In the genomic region with DNA sequence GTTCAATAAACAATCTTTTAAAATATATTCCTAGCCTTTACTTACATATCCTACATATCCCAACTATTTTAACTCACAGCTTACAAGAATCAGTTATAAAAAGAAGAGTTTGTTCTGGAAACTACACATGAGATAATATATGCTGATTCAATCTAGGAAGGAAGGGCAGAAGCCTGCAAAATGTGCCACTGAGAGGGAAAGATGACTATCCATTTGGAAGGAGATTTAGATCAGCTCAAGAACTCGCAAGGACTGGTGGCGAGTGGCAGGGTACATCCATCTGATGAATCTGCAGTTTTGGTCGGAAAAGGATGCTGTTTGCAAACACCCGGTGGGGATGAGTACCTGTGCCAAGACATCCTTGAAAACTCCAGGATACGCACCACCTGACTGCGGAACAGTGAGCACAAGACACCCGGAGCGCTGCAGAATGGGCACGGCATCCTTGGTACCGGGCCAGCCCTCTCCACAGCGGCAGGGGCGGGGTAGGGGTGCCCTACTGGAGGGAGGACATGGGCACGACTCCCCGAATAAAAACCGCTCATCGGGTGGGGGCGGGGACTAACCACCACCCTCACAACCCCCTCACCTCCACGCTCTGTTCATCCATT, we compare ENCODE assay signal across 8 cellular contexts. TPM values are rescaled to one million over a fixed set of nuclear protein-coding genes. Genes with fewer than 3 reads are reported as not detected.
DNase-seq lines count a peak whose midpoint lies in the region; ATAC-seq and TF ChIP-seq lines count a peak whose summit lies in the region.

No MANE protein-coding gene starts in this region.

- intact Hi-C loops in activated B cell treated with CpG ODN at 0.5 μM for 24 hours (cut with micrococcal nuclease) (loop anchor here (1.0 to 5.0 kb wide), 11 partner anchors 49 to 1571 kb away; partner anchors contain the start of genes BCAS3, CLTC, GDPD1 and MKS1), mammary epithelial cell (cut with micrococcal nuclease) (loop anchor here (1.0 to 5.0 kb wide), 4 partner anchors 13 to 474 kb away; partner anchors contain the start of gene SMG8)

- no peak for TF ChIP-seq CTCF in activated B cell treated with CpG ODN at 0.5 μM for 24 hours (IDR thresholded peaks at IDR 0.05)
- no peak for TF ChIP-seq CTCF in mammary epithelial cell (conservative IDR thresholded peaks at IDR 0.05 in 1 of 2, IDR thresholded peaks at IDR 0.05 in 1 of 2; ENCODE audit: extremely low read depth in 1 of 2, insufficient read depth in 1 of 2, low read depth in 1 of 2, low read length in 2 of 2)
- TF ChIP-seq CTCF in GM13976 (IDR thresholded peaks at IDR 0.05; ENCODE audit: borderline replicate concordance, control extremely low read depth, extremely low read depth, insufficient read depth, missing control alignments): no peak

- ATAC-seq in HG02571 (IDR thresholded peaks at IDR 0.05; ENCODE audit: unreplicated experiment) (peak; percentile 23), activated B cell treated with CpG ODN at 0.5 μM for 24 hours (ENCODE audit: low read depth) (peak; percentile 33)

- H3K79me2 ChIP-seq in mammary epithelial cell (ENCODE audit: insufficient read depth, low read length): peaks cover 68% of the 10 kb centered on the region

- H3K9me3 Mint-ChIP-seq in activated B cell treated with CpG ODN at 0.5 μM for 24 hours: no peaks in the 10 kb centered on the region

- H2AFZ ChIP-seq in mammary epithelial cell (ENCODE audit: low read depth, low read length): peak overlapping the region; percentile 90

- H3K4me1 Mint-ChIP-seq in activated B cell treated with CpG ODN at 0.5 μM for 24 hours: peaks cover 28% of the 10 kb centered on the region

- DNase-seq in GM03348 (ENCODE audit: low spot score): peak; percentile 63
- DNase-seq in NCI-H1105 treated with DMSO at 0.1 percent for 48 hours (lab: John Stamatoyannopoulos, UW): peak; percentile 73
- no peak for DNase-seq in activated B cell treated with CpG ODN at 0.5 μM for 24 hours
- DNase-seq in mammary epithelial cell: peak; percentile 75
- peak; percentile 50 for DNase-seq in inferior parietal cortex (ENCODE audit: extremely low spot score)
- DNase-seq in stimulated activated CD4-positive, alpha-beta T cell treated with anti-CD3 and anti-CD28 coated beads, Interleukin-12 subunit alpha, Interleukin-12 subunit beta, amount 100 ng/mL, for 48 hours (ENCODE audit: low read depth in 2 of 3, low spot score in 1 of 3): peak; percentile 42 to 69 (median 44)
- DNase-seq in GM13976 (ENCODE audit: low spot score): no peak

- peaks cover 10% of the 10 kb centered on the region for H3K36me3 ChIP-seq in mammary epithelial cell (ENCODE audit: insufficient read depth, low read length)

- CTCF ChIA-PET in activated B cell treated with CpG ODN at 0.5 μM for 24 hours (lab: Charles Lee): interaction anchor here (1.1 kb wide), 1 partner anchor 50 kb away, joined by 5 read pairs; the partner anchor contains the start of genes PRR11 and SKA2
- CTCF ChIA-PET in mammary epithelial cell (lab: Charles Lee; ENCODE audit: low non-redundant PET): interaction anchor here (0.6 kb wide), 1 partner anchor 50 kb away, joined by 3 read pairs; the partner anchor contains the start of gene PRR11

- POLR2A ChIA-PET in activated B cell treated with CpG ODN at 0.5 μM for 24 hours (lab: Charles Lee): interaction anchor here (0.6 to 2.3 kb wide), 5 partner anchors 18 to 1099 kb away, joined by 3 to 18 read pairs (median 3); partner anchors contain the start of genes PRR11, SKA2 and SRSF1

- in situ Hi-C loops in mammary epithelial cell (cut with MboI; ENCODE audit: low sequenced_read_pairs in 2 of 2) (loop anchor here in 1 of 2 donors (5.0 kb wide), 1 partner anchor 41 kb away; no protein-coding TSS in a partner anchor), GM13976 (cut with MboI; ENCODE audit: low sequenced_read_pairs, unreplicated experiment) (no loop called here)

- H3K4me1 ChIP-seq in mammary epithelial cell (ENCODE audit: insufficient read depth, low read length): peaks cover 7% of the 10 kb centered on the region

- H3K4me2 ChIP-seq in mammary epithelial cell (ENCODE audit: insufficient read depth, low read depth, low read length): peak overlapping the region; percentile 87

- dilution Hi-C loops in mammary epithelial cell (cut with HindIII; ENCODE audit: low sequenced_read_pairs): no loop called here

- no peaks in the 10 kb centered on the region for H4K20me1 ChIP-seq in mammary epithelial cell (ENCODE audit: insufficient read depth, low read length)

- WGBS in mammary epithelial cell (ENCODE audit: low coverage, missing lambda C conversion rate): 0% methylated on average over 5 of the region's 18 CpGs

- H3K27me3 ChIP-seq in mammary epithelial cell (ENCODE audit: insufficient read depth, low read length): no peaks in the 10 kb centered on the region

- peak overlapping the region; percentile 74 for H3K27ac ChIP-seq in mammary epithelial cell (ENCODE audit: insufficient read depth, low read depth, low read length)

- peak overlapping the region; percentile 94 for H3K4me3 Mint-ChIP-seq in activated B cell treated with CpG ODN at 0.5 μM for 24 hours

- H3K36me3 Mint-ChIP-seq in activated B cell treated with CpG ODN at 0.5 μM for 24 hours (ENCODE audit: low read depth): peaks cover 25% of the 10 kb centered on the region

- BruUV-seq in mammary epithelial cell (replicated peaks; lab: Mats Ljungman, UMichigan): no TSS peak

- peak overlapping the region; percentile 82 for H3K27ac Mint-ChIP-seq in activated B cell treated with CpG ODN at 0.5 μM for 24 hours

- peak overlapping the region; percentile 89 to 92 (median 90) for H3K4me3 ChIP-seq in mammary epithelial cell (replicated peaks in 1 of 3; ENCODE audit: insufficient read depth in 1 of 3, low read depth in 2 of 3, low read length in 3 of 3)

- no peaks in the 10 kb centered on the region for H3K27me3 Mint-ChIP-seq in activated B cell treated with CpG ODN at 0.5 μM for 24 hours

- no peaks in the 10 kb centered on the region for H3K9me3 ChIP-seq in mammary epithelial cell (replicated peaks; ENCODE audit: insufficient read depth, low read length)

- peak overlapping the region; percentile 91 for H3K9ac ChIP-seq in mammary epithelial cell (ENCODE audit: insufficient read depth, low read length)

RNA-seq across cellular contexts. Expression of gene TRIM37, which starts 0.7 kb away (rescaled TPM):
- 16.4 and 17.3 TPM in 2 replicates for total RNA-seq in activated B cell treated with CpG ODN at 0.5 μM for 24 hours
- total RNA-seq in mammary epithelial cell: 10 to 100 TPM; 34.2 to 42.7 TPM
- 15.1 TPM for polyA plus RNA-seq in mammary epithelial cell
- polyA minus RNA-seq in mammary epithelial cell: 14.1 TPM

RNA-seq across cellular contexts. Expression of gene SKA2, which starts 49.0 kb away (rescaled TPM):
- total RNA-seq in activated B cell treated with CpG ODN at 0.5 μM for 24 hours (16.9 and 17.0 TPM in 2 replicates), mammary epithelial cell (10 to 100 TPM; 34.0 to 72.9 TPM)
- 41.5 TPM for polyA plus RNA-seq in mammary epithelial cell
- 38.1 TPM for polyA minus RNA-seq in mammary epithelial cell

RNA-seq across cellular contexts. Expression of gene PRR11, which starts 49.6 kb away (rescaled TPM):
- 2.4 and 4.8 TPM in 2 replicates for total RNA-seq in activated B cell treated with CpG ODN at 0.5 μM for 24 hours
- total RNA-seq in mammary epithelial cell: 10 to 100 TPM in 1 of 2 donors, 1 to 10 TPM in 1; 8.5 to 59.3 TPM
- polyA plus RNA-seq in mammary epithelial cell: 80.3 TPM
- polyA minus RNA-seq in mammary epithelial cell: 35.8 TPM

Comparison
In these comparisons a context has a peak if more than half of its experiments do, and no peak if none do; other contexts are left out.
1. DNase-seq: peak in GM03348 (single experiment), NCI-H1105 treated with DMSO at 0.1 percent for 48 hours (single experiment), mammary epithelial cell (single experiment), inferior parietal cortex (single experiment) and stimulated activated CD4-positive, alpha-beta T cell treated with anti-CD3 and anti-CD28 coated beads, Interleukin-12 subunit alpha, Interleukin-12 subunit beta, amount 100 ng/mL, for 48 hours (3 of 3); none in activated B cell treated with CpG ODN at 0.5 μM for 24 hours (single experiment) and GM13976 (single experiment).